In genomic region chr10:100516847-100517246, GRCh38 we compare ENCODE assay signal across 13 cellular contexts. TPM values are rescaled to one million over a fixed set of nuclear protein-coding genes. Genes with fewer than 3 reads are reported as not detected.
DNase-seq lines count a peak whose midpoint lies in the region; ATAC-seq and TF ChIP-seq lines count a peak whose summit lies in the region.
"Had no signal": no experiment of that assay in that cellular context is flagged by ENCODE, and none has a peak within 500 bp of the region (broad histone marks: within the 10 kb centered on the region; RNA-seq: fewer than 3 reads in every experiment).

No MANE protein-coding gene starts in this region.

- POLR2A ChIA-PET in activated CD8-positive, alpha-beta T cell treated with anti-CD3 and anti-CD28 coated beads, Interleukin-2, amount 10 ng/mL, durations not matched to agents 7 days and 5 days (lab: Charles Lee), result interaction anchor here (0.8 to 4.9 kb wide), 3 partner anchors 7 to 171 kb away, joined by 3 to 62 read pairs (median 3); partner anchors contain the start of gene HIF1AN
- POLR2A ChIA-PET in activated CD8-positive, alpha-beta T cell treated with anti-CD3 and anti-CD28 coated beads for 36 hours (lab: Charles Lee), result interaction anchor here (0.7 to 2.6 kb wide), 4 partner anchors 12 to 173 kb away, joined by 3 to 12 read pairs (median 4); no protein-coding TSS in a partner anchor

- no peaks in the 10 kb centered on the region for H3K36me3 ChIP-seq in endodermal cell (ENCODE audit: control insufficient read depth, insufficient read depth, low read length)
- H3K36me3 ChIP-seq in psoas muscle (ENCODE audit: insufficient read depth in 1 of 2, low read depth in 1 of 2), result peaks cover 3 to 20% of the 10 kb centered on the region in 2 donors

- peaks cover 53% of the 10 kb centered on the region for H3K36me3 Mint-ChIP-seq in activated CD8-positive, alpha-beta T cell treated with anti-CD3 and anti-CD28 coated beads, Interleukin-2, amount 10 ng/mL, durations not matched to agents 7 days and 5 days (ENCODE audit: low read depth)
- H3K36me3 Mint-ChIP-seq in activated CD8-positive, alpha-beta T cell treated with anti-CD3 and anti-CD28 coated beads for 36 hours (ENCODE audit: low read depth), result peaks cover 32% of the 10 kb centered on the region
- peaks cover 2% of the 10 kb centered on the region for H3K36me3 Mint-ChIP-seq in endodermal cell (ENCODE audit: low read depth)
- H3K36me3 Mint-ChIP-seq in mesothelial cell of epicardium, result peaks cover 10% of the 10 kb centered on the region

- H3K9me3 ChIP-seq in endodermal cell (ENCODE audit: control insufficient read depth, low read length), result no peaks in the 10 kb centered on the region
- H3K9me3 ChIP-seq in psoas muscle, result no peaks in the 10 kb centered on the region
- H3K9me3 ChIP-seq: left lung, tibial artery had no signal

- H3K4me1 Mint-ChIP-seq in activated CD8-positive, alpha-beta T cell treated with anti-CD3 and anti-CD28 coated beads, Interleukin-2, amount 10 ng/mL, durations not matched to agents 7 days and 5 days (ENCODE audit: low read depth), result peaks cover 54% of the 10 kb centered on the region
- H3K4me1 Mint-ChIP-seq in activated CD8-positive, alpha-beta T cell treated with anti-CD3 and anti-CD28 coated beads for 36 hours (ENCODE audit: low read depth), result peaks cover 28% of the 10 kb centered on the region
- peaks cover 10% of the 10 kb centered on the region for H3K4me1 Mint-ChIP-seq in endodermal cell
- peaks cover 8% of the 10 kb centered on the region for H3K4me1 Mint-ChIP-seq in mesothelial cell of epicardium

- H3K27me3 ChIP-seq in endodermal cell (ENCODE audit: control insufficient read depth, insufficient read depth, low read length, poor library complexity, severe bottlenecking) (peaks cover 75% of the 10 kb centered on the region), psoas muscle (ENCODE audit: insufficient read depth in 3 of 3, low read length in 2 of 3) (no peaks in the 10 kb centered on the region)
- H3K27me3 ChIP-seq: tibial artery had no signal

- 81 to 100% methylated on average over 1 to 2 of the region's 2 CpGs for WGBS in endodermal cell (ENCODE audit: insufficient coverage in 1 of 2, insufficient read length in 1 of 2), 2 experiments
- WGBS in psoas muscle, 3 donors, result 20 to 27% (median 22%) methylated on average over 2 of the region's 2 CpGs

- no peaks in the 10 kb centered on the region for H3K27me3 Mint-ChIP-seq in activated CD8-positive, alpha-beta T cell treated with anti-CD3 and anti-CD28 coated beads, Interleukin-2, amount 10 ng/mL, durations not matched to agents 7 days and 5 days (ENCODE audit: low read depth)
- no peaks in the 10 kb centered on the region for H3K27me3 Mint-ChIP-seq in activated CD8-positive, alpha-beta T cell treated with anti-CD3 and anti-CD28 coated beads for 36 hours
- peaks cover 66% of the 10 kb centered on the region for H3K27me3 Mint-ChIP-seq in endodermal cell (ENCODE audit: insufficient read depth)
- H3K27me3 Mint-ChIP-seq in mesothelial cell of epicardium (ENCODE audit: low read depth), result peaks cover 34% of the 10 kb centered on the region

- intact Hi-C loops in activated CD8-positive, alpha-beta T cell treated with anti-CD3 and anti-CD28 coated beads for 36 hours (cut with micrococcal nuclease), result loop anchor here (5.0 kb wide), 1 partner anchor 35 kb away; no protein-coding TSS in a partner anchor
- intact Hi-C loops in psoas muscle (cut with DNase I), result loop anchor here (2.0 to 10.0 kb wide), 4 partner anchors 35 to 212 kb away; no protein-coding TSS in a partner anchor

- DNase-seq in activated CD8-positive, alpha-beta T cell treated with anti-CD3 and anti-CD28 coated beads, Interleukin-2, amount 10 ng/mL, durations not matched to agents 7 days and 5 days, result no peak
- no peak for DNase-seq in activated CD8-positive, alpha-beta T cell treated with anti-CD3 and anti-CD28 coated beads for 36 hours
- DNase-seq in NCI-H146 treated with DMSO at 0.1 percent for 48 hours (lab: John Stamatoyannopoulos, UW; ENCODE audit: unreplicated experiment), result peak; percentile 1
- DNase-seq in endodermal cell, result peak; percentile 68
- DNase-seq in psoas muscle, result peak; percentile 52 to 74
- no peak for DNase-seq in stimulated activated naive CD4-positive, alpha-beta T cell treated with Interleukin-2 at 50 U/mL for 16 hours (lab: John Stamatoyannopoulos, UW)
- no peak for DNase-seq in mesothelial cell of epicardium (ENCODE audit: low spot score in 2 of 2, unreplicated experiment in 2 of 2)
- DNase-seq: anterior cingulate cortex, left lung, tibial artery had no signal

- H3K4me1 ChIP-seq in endodermal cell (ENCODE audit: control insufficient read depth, insufficient read depth, low read length) (peaks cover 4% of the 10 kb centered on the region), psoas muscle (peaks cover 28% of the 10 kb centered on the region)

- CTCF ChIA-PET in activated CD8-positive, alpha-beta T cell treated with anti-CD3 and anti-CD28 coated beads, Interleukin-2, amount 10 ng/mL, durations not matched to agents 7 days and 5 days (lab: Charles Lee), result interaction anchor here (0.8 to 10.2 kb wide), 8 partner anchors 9 to 179 kb away, joined by 3 to 165 read pairs (median 52); partner anchors contain the start of genes HIF1AN and NDUFB8
- CTCF ChIA-PET in activated CD8-positive, alpha-beta T cell treated with anti-CD3 and anti-CD28 coated beads for 36 hours (lab: Charles Lee), result interaction anchor here (1.6 to 8.1 kb wide), 10 partner anchors 7 to 180 kb away, joined by 3 to 134 read pairs (median 42); partner anchors contain the start of genes HIF1AN, NDUFB8 and SCD

- H3K27ac Mint-ChIP-seq in activated CD8-positive, alpha-beta T cell treated with anti-CD3 and anti-CD28 coated beads, Interleukin-2, amount 10 ng/mL, durations not matched to agents 7 days and 5 days, result peak overlapping the region; percentile 40
- no peak overlapping the region for H3K27ac Mint-ChIP-seq in activated CD8-positive, alpha-beta T cell treated with anti-CD3 and anti-CD28 coated beads for 36 hours
- no peak overlapping the region for H3K27ac Mint-ChIP-seq in endodermal cell
- no peak overlapping the region for H3K27ac Mint-ChIP-seq in mesothelial cell of epicardium

- no peak overlapping the region for H3K4me3 Mint-ChIP-seq in activated CD8-positive, alpha-beta T cell treated with anti-CD3 and anti-CD28 coated beads, Interleukin-2, amount 10 ng/mL, durations not matched to agents 7 days and 5 days
- H3K4me3 Mint-ChIP-seq in activated CD8-positive, alpha-beta T cell treated with anti-CD3 and anti-CD28 coated beads for 36 hours, result no peak overlapping the region
- no peak overlapping the region for H3K4me3 Mint-ChIP-seq in endodermal cell
- no peak overlapping the region for H3K4me3 Mint-ChIP-seq in mesothelial cell of epicardium

- no peak for ATAC-seq in activated CD8-positive, alpha-beta T cell treated with anti-CD3 and anti-CD28 coated beads, Interleukin-2, amount 10 ng/mL, durations not matched to agents 7 days and 5 days
- no peak for ATAC-seq in activated CD8-positive, alpha-beta T cell treated with anti-CD3 and anti-CD28 coated beads for 36 hours
- peak; percentile 80 to 84 (median 80) for ATAC-seq in psoas muscle
- ATAC-seq in HG02571 (IDR thresholded peaks at IDR 0.05; ENCODE audit: unreplicated experiment), result no peak
- ATAC-seq: left lung had no signal

- no peak overlapping the region for H3K27ac ChIP-seq in endodermal cell (ENCODE audit: low read depth, low read length)
- peak overlapping the region; percentile 63 for H3K27ac ChIP-seq in psoas muscle
- H3K27ac ChIP-seq: epithelial cell of prostate, left lung, tibial artery had no signal

- TF ChIP-seq CTCF in activated CD8-positive, alpha-beta T cell treated with anti-CD3 and anti-CD28 coated beads for 36 hours (IDR thresholded peaks at IDR 0.05), result no peak
- TF ChIP-seq CTCF in endodermal cell (conservative IDR thresholded peaks at IDR 0.05) (peak; percentile 69), psoas muscle (IDR thresholded peaks at IDR 0.05) (peak; percentile 50), mesothelial cell of epicardium (IDR thresholded peaks at IDR 0.05; ENCODE audit: unreplicated experiment) (no peak)

- no peaks in the 10 kb centered on the region for H3K9me3 Mint-ChIP-seq in activated CD8-positive, alpha-beta T cell treated with anti-CD3 and anti-CD28 coated beads, Interleukin-2, amount 10 ng/mL, durations not matched to agents 7 days and 5 days (ENCODE audit: insufficient read depth)
- H3K9me3 Mint-ChIP-seq in activated CD8-positive, alpha-beta T cell treated with anti-CD3 and anti-CD28 coated beads for 36 hours, result no peaks in the 10 kb centered on the region
- H3K9me3 Mint-ChIP-seq in endodermal cell, result no peaks in the 10 kb centered on the region
- H3K9me3 Mint-ChIP-seq in mesothelial cell of epicardium, result no peaks in the 10 kb centered on the region

- no peak overlapping the region for H3K4me3 ChIP-seq in endodermal cell (ENCODE audit: low read length)
- H3K4me3 ChIP-seq in psoas muscle, result no peak overlapping the region
- H3K4me3 ChIP-seq: left lung, tibial artery had no signal

- H3K9ac ChIP-seq in endodermal cell (ENCODE audit: extremely low read depth, low read length, poor library complexity, severe bottlenecking), result no peak overlapping the region

RNA-seq across cellular contexts. Expression of gene SEC31B, which starts 2.8 kb away (rescaled TPM):
- 100 to 1,000 TPM; 164 to 172 TPM for total RNA-seq in activated CD8-positive, alpha-beta T cell treated with anti-CD3 and anti-CD28 coated beads, Interleukin-2, amount 10 ng/mL, durations not matched to agents 7 days and 5 days
- 10 to 100 TPM; 34.2 to 40.6 TPM for total RNA-seq in activated CD8-positive, alpha-beta T cell treated with anti-CD3 and anti-CD28 coated beads for 36 hours
- 10 to 100 TPM in 1 of 2 donors, 1 to 10 TPM in 1; 9.0 to 13.6 TPM for total RNA-seq in endodermal cell
- 14.0 TPM for polyA plus RNA-seq in endodermal cell (2013, experiment 1 of 2)
- 13.4 TPM for polyA plus RNA-seq in endodermal cell (2013, experiment 2 of 2)
- 1 to 10 TPM; 2.9 to 6.7 (median 5.8) TPM for total RNA-seq in psoas muscle
- polyA plus RNA-seq in psoas muscle, result 1 to 10 TPM; 2.0 to 3.7 (median 2.3) TPM
- 26.8 to 30.2 TPM (median 28.8 TPM) in 3 replicates for total RNA-seq in mesothelial cell of epicardium

RNA-seq across cellular contexts. Expression of gene NDUFB8, which starts 12.8 kb away (rescaled TPM):
- 100 to 1,000 TPM; 290 to 293 TPM for total RNA-seq in activated CD8-positive, alpha-beta T cell treated with anti-CD3 and anti-CD28 coated beads, Interleukin-2, amount 10 ng/mL, durations not matched to agents 7 days and 5 days
- 100 to 1,000 TPM; 365 to 384 TPM for total RNA-seq in activated CD8-positive, alpha-beta T cell treated with anti-CD3 and anti-CD28 coated beads for 36 hours
- total RNA-seq in endodermal cell, result 100 to 1,000 TPM; 162 to 192 TPM
- 196 TPM for polyA plus RNA-seq in endodermal cell (2013, experiment 1 of 2)
- 185 TPM for polyA plus RNA-seq in endodermal cell (2013, experiment 2 of 2)
- total RNA-seq in psoas muscle, result 100 to 1,000 TPM; 168 to 250 (median 208) TPM
- 100 to 1,000 TPM; 221 to 383 (median 348) TPM for polyA plus RNA-seq in psoas muscle
- 141 to 157 TPM (median 145 TPM) in 3 replicates for total RNA-seq in mesothelial cell of epicardium

RNA-seq across cellular contexts. Expression of gene HIF1AN, which starts 18.9 kb away (rescaled TPM):
- 10 to 100 TPM; 46.5 to 48.1 TPM for total RNA-seq in activated CD8-positive, alpha-beta T cell treated with anti-CD3 and anti-CD28 coated beads, Interleukin-2, amount 10 ng/mL, durations not matched to agents 7 days and 5 days
- 10 to 100 TPM; 35.3 to 36.5 TPM for total RNA-seq in activated CD8-positive, alpha-beta T cell treated with anti-CD3 and anti-CD28 coated beads for 36 hours
- total RNA-seq in endodermal cell (10 to 100 TPM; 51.8 to 58.8 TPM), psoas muscle (100 to 1,000 TPM in 2 of 4 donors, 10 to 100 TPM in 2; 64.0 to 116 (median 90.2) TPM), mesothelial cell of epicardium (63.4 to 67.1 TPM (median 64.1 TPM) in 3 replicates)
- polyA plus RNA-seq in endodermal cell (2013, experiment 1 of 2), result 28.9 TPM
- polyA plus RNA-seq in endodermal cell (2013, experiment 2 of 2), result 22.4 TPM
- 10 to 100 TPM; 15.6 to 57.9 (median 17.2) TPM for polyA plus RNA-seq in psoas muscle

RNA-seq across cellular contexts. Expression of gene WNT8B, which starts 54.0 kb away (rescaled TPM):
- total RNA-seq in activated CD8-positive, alpha-beta T cell treated with anti-CD3 and anti-CD28 coated beads, Interleukin-2, amount 10 ng/mL, durations not matched to agents 7 days and 5 days, result under 1 TPM; 0.18 to 0.37 TPM
- under 1 TPM; 0.38 to 0.47 TPM for total RNA-seq in activated CD8-positive, alpha-beta T cell treated with anti-CD3 and anti-CD28 coated beads for 36 hours
- total RNA-seq in endodermal cell (under 1 TPM in 1 of 2 donors, not detected in 1; 0.13 TPM), psoas muscle (not detected), mesothelial cell of epicardium (0.60 to 0.95 TPM (median 0.69 TPM) in 3 replicates)
- polyA plus RNA-seq in endodermal cell (2013, experiment 1 of 2), result 25.0 TPM
- 23.5 TPM for polyA plus RNA-seq in endodermal cell (2013, experiment 2 of 2)
- not detected for polyA plus RNA-seq in psoas muscle
- total RNA-seq: pulmonary artery endothelial cell had no signal

Comparison
In these comparisons a context has a peak if more than half of its experiments do, and no peak if none do; other contexts are left out.
1. ATAC-seq: peak in psoas muscle (4 of 4); none in activated CD8-positive, alpha-beta T cell treated with anti-CD3 and anti-CD28 coated beads, Interleukin-2, amount 10 ng/mL, durations not matched to agents 7 days and 5 days (single experiment), activated CD8-positive, alpha-beta T cell treated with anti-CD3 and anti-CD28 coated beads for 36 hours (single experiment) and HG02571 (single experiment).
2. DNase-seq: peak in NCI-H146 treated with DMSO at 0.1 percent for 48 hours (single experiment), endodermal cell (single experiment) and psoas muscle (2 of 2); none in activated CD8-positive, alpha-beta T cell treated with anti-CD3 and anti-CD28 coated beads, Interleukin-2, amount 10 ng/mL, durations not matched to agents 7 days and 5 days (single experiment), activated CD8-positive, alpha-beta T cell treated with anti-CD3 and anti-CD28 coated beads for 36 hours (single experiment), stimulated activated naive CD4-positive, alpha-beta T cell treated with Interleukin-2 at 50 U/mL for 16 hours (single experiment) and mesothelial cell of epicardium (0 of 2).
3. CTCF ChIP-seq: peak in endodermal cell (single experiment) and psoas muscle (single experiment); none in activated CD8-positive, alpha-beta T cell treated with anti-CD3 and anti-CD28 coated beads for 36 hours (single experiment) and mesothelial cell of epicardium (single experiment).